Comparison of ENCODE assay signal across 11 cellular contexts in genomic region chr4:16140520-16141249, GRCh38. TPM values are rescaled to one million over a fixed set of nuclear protein-coding genes. Genes with fewer than 3 reads are reported as not detected.
DNase-seq lines count a peak whose midpoint lies in the region; ATAC-seq, FAIRE-seq and TF ChIP-seq lines count a peak whose summit lies in the region.
"Had no signal": no experiment of that assay in that cellular context is flagged by ENCODE, and none has a peak within 500 bp of the region (broad histone marks: within the 10 kb centered on the region; RNA-seq: fewer than 3 reads in every experiment).

No MANE protein-coding gene starts in this region.

- TF ChIP-seq POLR2A in endothelial cell of umbilical vein (IDR thresholded peaks at IDR 0.05; ENCODE audit: low read depth, low read length): no peak

- H3K4me1 ChIP-seq in endothelial cell of umbilical vein (ENCODE audit: control insufficient read depth, extremely low read depth, insufficient read depth, low read length): peaks cover 11% of the 10 kb centered on the region
- H3K4me1 ChIP-seq in pancreas: no peaks in the 10 kb centered on the region

- intact Hi-C loops in endothelial cell of umbilical vein (cut with micrococcal nuclease) (loop anchor here (5.0 to 10.0 kb wide), 2 partner anchors 113 to 576 kb away; no protein-coding TSS in a partner anchor), pancreas (cut with DNase I) (no loop called here)

- no peaks in the 10 kb centered on the region for H3K9me3 ChIP-seq in endothelial cell of umbilical vein (replicated peaks; ENCODE audit: control insufficient read depth, insufficient read depth, low read length)
- H3K9me3 ChIP-seq in pancreas: no peaks in the 10 kb centered on the region

- H3K36me3 ChIP-seq in endothelial cell of umbilical vein (ENCODE audit: control insufficient read depth in 2 of 2, extremely low read depth in 1 of 2, insufficient read depth in 2 of 2, low read length in 2 of 2) (no peaks in the 10 kb centered on the region), pancreas (no peaks in the 10 kb centered on the region)
- H3K36me3 ChIP-seq: neutrophil had no signal

- CTCF ChIA-PET in endothelial cell of umbilical vein (lab: Charles Lee): no interaction called here

- no peak overlapping the region for H3K4me3 ChIP-seq in endothelial cell of umbilical vein (replicated peaks in 1 of 3; ENCODE audit: insufficient read depth in 1 of 3, low read depth in 1 of 3, low read length in 3 of 3)
- H3K4me3 ChIP-seq in pancreas: no peak overlapping the region
- H3K4me3 ChIP-seq: dorsolateral prefrontal cortex had no signal

- H4K20me1 ChIP-seq in endothelial cell of umbilical vein (replicated peaks; ENCODE audit: control insufficient read depth, extremely low read depth, insufficient read depth, low read length): no peaks in the 10 kb centered on the region

- no TSS peak for BruUV-seq in endothelial cell of umbilical vein (replicated peaks; lab: Mats Ljungman, UMichigan)

- FAIRE-seq in endothelial cell of umbilical vein (lab: Jason Lieb, UNC) (peak; percentile 93), pancreas (lab: Jason Lieb, UNC) (peak; percentile 23)

- H3K27ac ChIP-seq in endothelial cell of umbilical vein (ENCODE audit: insufficient read depth, low read depth, low read length) (peak overlapping the region; percentile 22), pancreas (peak overlapping the region in 3 of 4 donors; percentile 68 to 82 (median 82))
- H3K27ac ChIP-seq: dorsolateral prefrontal cortex, neutrophil had no signal

- H3K27me3 ChIP-seq in endothelial cell of umbilical vein (ENCODE audit: control insufficient read depth in 2 of 2, insufficient read depth in 2 of 2, low read length in 2 of 2) (no peaks in the 10 kb centered on the region), pancreas (no peaks in the 10 kb centered on the region)
- H3K27me3 ChIP-seq: dorsolateral prefrontal cortex, neutrophil had no signal

- peak; percentile 80 to 93 (median 92) for ATAC-seq in pancreas
- ATAC-seq in HG02852 (IDR thresholded peaks at IDR 0.05; ENCODE audit: unreplicated experiment): no peak

- H2AFZ ChIP-seq in endothelial cell of umbilical vein (ENCODE audit: low read depth, low read length): peak overlapping the region; percentile 16

- POLR2A ChIA-PET in endothelial cell of umbilical vein (lab: Charles Lee): no interaction called here

- 85 to 94% methylated on average over 2 to 3 of the region's 3 CpGs for WGBS in pancreas, 2 donors

- no peaks in the 10 kb centered on the region for H3K79me2 ChIP-seq in endothelial cell of umbilical vein (ENCODE audit: control insufficient read depth, insufficient read depth, low read length)

- dilution Hi-C loops in endothelial cell of umbilical vein (cut with MboI; ENCODE audit: extremely low pct_ligation_motif_present, low sequenced_read_pairs): no loop called here

- no peaks in the 10 kb centered on the region for H3K9me1 ChIP-seq in endothelial cell of umbilical vein (replicated peaks; ENCODE audit: control insufficient read depth, extremely low read depth, insufficient read depth, low read length)

- DNase-seq in DMS53 treated with DMSO at 0.1 percent for 48 hours (lab: John Stamatoyannopoulos, UW; ENCODE audit: unreplicated experiment): peak; percentile 43
- peak; percentile 87 for DNase-seq in NCI-H2196 (lab: John Stamatoyannopoulos, UW; ENCODE audit: unreplicated experiment)
- peak; percentile 86 for DNase-seq in endothelial cell of umbilical vein (ENCODE audit: low read depth, low spot score)
- peak in 3 of 6 donors; percentile 56 to 63 (median 57) for DNase-seq in pancreas
- no peak for DNase-seq in globus pallidus (ENCODE audit: low spot score)
- no peak for DNase-seq in stimulated activated CD4-positive, alpha-beta T cell treated with anti-CD3 and anti-CD28 coated beads, Interleukin-4, amount 100 ng/mL, for 24 hours
- DNase-seq in NCI-H446 treated with DMSO at 0.1 percent for 48 hours (lab: John Stamatoyannopoulos, UW): no peak
- DNase-seq: activated CD4-positive, alpha-beta memory T cell treated with anti-CD3 and anti-CD28 coated beads, Interleukin-2, amount 10 ng/mL, durations not matched to agents 7 days and 5 days; dorsolateral prefrontal cortex had no signal

- peak overlapping the region; percentile 49 for H3K4me2 ChIP-seq in endothelial cell of umbilical vein (ENCODE audit: insufficient read depth, low read length)

- H3K9ac ChIP-seq in endothelial cell of umbilical vein (replicated peaks; ENCODE audit: extremely low read depth, insufficient read depth, low read length): no peak overlapping the region

- TF ChIP-seq CTCF in endothelial cell of umbilical vein (IDR thresholded peaks at IDR 0.05; ENCODE audit: extremely low read depth in 1 of 2, insufficient read depth in 1 of 2, low read depth in 1 of 2, low read length in 2 of 2) (no peak), pancreas (IDR thresholded peaks at IDR 0.05) (no peak)

TF ChIP-seq in endothelial cell of umbilical vein, 7 proteins besides CTCF, POLR2A, EP300 and RAD21:
- TF ChIP-seq MYC (IDR thresholded peaks at IDR 0.05; ENCODE audit: low read depth, low read length) (no peak), POLR2AphosphoS5 (IDR thresholded peaks at IDR 0.05; ENCODE audit: insufficient read depth, low read depth, low read length) (peak; percentile 41), FOS (IDR thresholded peaks at IDR 0.05; ENCODE audit: borderline replicate concordance, insufficient read depth, low read length) (peak; percentile 46), JUN (IDR thresholded peaks at IDR 0.05; ENCODE audit: borderline replicate concordance, insufficient read depth, insufficient read length, low read depth) (peak; percentile 37), MAX (IDR thresholded peaks at IDR 0.05; ENCODE audit: insufficient read depth, insufficient read length) (no peak), GATA2 (IDR thresholded peaks at IDR 0.05; ENCODE audit: insufficient read depth, insufficient read length, low read depth, low read length) (peak; percentile 73), EZH2 (IDR thresholded peaks at IDR 0.05; ENCODE audit: borderline replicate concordance, low read depth, low read length, severe bottlenecking) (no peak)

RNA-seq across cellular contexts. Expression of gene PROM1, which starts 56.9 kb away (rescaled TPM):
- 1.7 TPM in 1 of 2 replicates, not detected in the other for total RNA-seq in endothelial cell of umbilical vein
- 0.33 and 0.36 TPM in 2 replicates for polyA plus RNA-seq in endothelial cell of umbilical vein
- 0.18 and 0.50 TPM in 2 replicates for polyA plus RNA-seq in endothelial cell of umbilical vein (2011; cell fraction: cytosol; rRNA removed)
- 0.67 and 0.77 TPM in 2 replicates for polyA plus RNA-seq in endothelial cell of umbilical vein (2011; cell fraction: nucleus; rRNA removed)
- not detected in 2 replicates for polyA plus RNA-seq in endothelial cell of umbilical vein (2012)
- 1.3 and 1.6 TPM in 2 replicates for polyA minus RNA-seq in endothelial cell of umbilical vein
- polyA minus RNA-seq in endothelial cell of umbilical vein (2011; cell fraction: cytosol; rRNA and poly(A)+ RNA removed): not detected
- 0.72 and 0.96 TPM in 2 replicates for polyA minus RNA-seq in endothelial cell of umbilical vein (2011; cell fraction: nucleus; rRNA and poly(A)+ RNA removed)
- total RNA-seq in pancreas: 10 to 100 TPM; 20.4 to 51.6 (median 22.2) TPM
- 10 to 100 TPM; 19.7 to 31.3 TPM for polyA plus RNA-seq in pancreas
- total RNA-seq: activated CD4-positive, alpha-beta memory T cell treated with anti-CD3 and anti-CD28 coated beads, Interleukin-2, amount 10 ng/mL, durations not matched to agents 7 days and 5 days had no signal

Comparison
In these comparisons a context has a peak if more than half of its experiments do, and no peak if none do; other contexts are left out.
1. DNase-seq: peak in DMS53 treated with DMSO at 0.1 percent for 48 hours (single experiment), NCI-H2196 (single experiment) and endothelial cell of umbilical vein (single experiment); none in globus pallidus (single experiment), stimulated activated CD4-positive, alpha-beta T cell treated with anti-CD3 and anti-CD28 coated beads, Interleukin-4, amount 100 ng/mL, for 24 hours (single experiment) and NCI-H446 treated with DMSO at 0.1 percent for 48 hours (single experiment).